In genomic region chr7:102284399-102284798, GRCh38 we compare ENCODE assay signal across 11 cellular contexts. TPM values are rescaled to one million over a fixed set of nuclear protein-coding genes. Genes with fewer than 3 reads are reported as not detected.
DNase-seq lines count a peak whose midpoint lies in the region; ATAC-seq and TF ChIP-seq lines count a peak whose summit lies in the region.
"Had no signal": no experiment of that assay in that cellular context is flagged by ENCODE, and none has a peak within 500 bp of the region (broad histone marks: within the 10 kb centered on the region; RNA-seq: fewer than 3 reads in every experiment).

No MANE protein-coding gene starts in this region.

- H3K9me3 Mint-ChIP-seq in activated T-helper 1 cell treated with anti-CD3 and anti-CD28 coated beads, Interleukin-12 subunit alpha, Interleukin-12 subunit beta, Interleukin-2, Interleukin-4 antibody, amounts not matched to agents 30 ng/mL and 10 ng/mL and 1 ng/mL, durations not matched to agents 14 hours and 24 hours and 36 hours, result no peaks in the 10 kb centered on the region
- no peaks in the 10 kb centered on the region for H3K9me3 Mint-ChIP-seq in neural crest cell

- no peak for TF ChIP-seq EP300 in gastroesophageal sphincter (IDR thresholded peaks at IDR 0.05)

- H3K27me3 ChIP-seq in gastroesophageal sphincter, result no peaks in the 10 kb centered on the region
- H3K27me3 ChIP-seq: brain microvascular endothelial cell, heart right ventricle had no signal

- H3K4me1 ChIP-seq in gastroesophageal sphincter, result peaks cover 0 to 43% (median 12%) of the 10 kb centered on the region in 3 donors

- H3K36me3 Mint-ChIP-seq in activated T-helper 1 cell treated with anti-CD3 and anti-CD28 coated beads, Interleukin-12 subunit alpha, Interleukin-12 subunit beta, Interleukin-2, Interleukin-4 antibody, amounts not matched to agents 30 ng/mL and 10 ng/mL and 1 ng/mL, durations not matched to agents 14 hours and 24 hours and 36 hours (ENCODE audit: low read depth), result no peaks in the 10 kb centered on the region
- no peaks in the 10 kb centered on the region for H3K36me3 Mint-ChIP-seq in neural crest cell (ENCODE audit: low read depth)

- H3K27ac Mint-ChIP-seq in activated T-helper 1 cell treated with anti-CD3 and anti-CD28 coated beads, Interleukin-12 subunit alpha, Interleukin-12 subunit beta, Interleukin-2, Interleukin-4 antibody, amounts not matched to agents 30 ng/mL and 10 ng/mL and 1 ng/mL, durations not matched to agents 14 hours and 24 hours and 36 hours, result no peak overlapping the region
- no peak overlapping the region for H3K27ac Mint-ChIP-seq in neural crest cell (ENCODE audit: unreplicated experiment)

- no peak for TF ChIP-seq CTCF in neural crest cell (conservative IDR thresholded peaks at IDR 0.05)
- TF ChIP-seq CTCF in gastroesophageal sphincter (IDR thresholded peaks at IDR 0.05), result no peak

- H3K4me3 ChIP-seq in gastroesophageal sphincter, result no peak overlapping the region

- H3K36me3 ChIP-seq in gastroesophageal sphincter, result no peaks in the 10 kb centered on the region
- H3K36me3 ChIP-seq: brain microvascular endothelial cell, heart right ventricle, left lung had no signal

- no peak for TF ChIP-seq POLR2A in gastroesophageal sphincter (IDR thresholded peaks at IDR 0.05)

- intact Hi-C loops in activated T-helper 1 cell treated with anti-CD3 and anti-CD28 coated beads, Interleukin-12 subunit alpha, Interleukin-12 subunit beta, Interleukin-2, Interleukin-4 antibody, amounts not matched to agents 30 ng/mL and 10 ng/mL and 1 ng/mL, durations not matched to agents 14 hours and 24 hours and 36 hours (cut with micrococcal nuclease), result no loop called here

- H3K9me3 ChIP-seq in gastroesophageal sphincter, result no peaks in the 10 kb centered on the region
- H3K9me3 ChIP-seq: heart right ventricle, left lung had no signal

- ATAC-seq in HG03442 (IDR thresholded peaks at IDR 0.05; ENCODE audit: unreplicated experiment), result no peak
- ATAC-seq in gastroesophageal sphincter, result no peak

- H3K4me1 Mint-ChIP-seq in activated T-helper 1 cell treated with anti-CD3 and anti-CD28 coated beads, Interleukin-12 subunit alpha, Interleukin-12 subunit beta, Interleukin-2, Interleukin-4 antibody, amounts not matched to agents 30 ng/mL and 10 ng/mL and 1 ng/mL, durations not matched to agents 14 hours and 24 hours and 36 hours (ENCODE audit: low read depth), result peaks cover 20% of the 10 kb centered on the region
- peaks cover 23% of the 10 kb centered on the region for H3K4me1 Mint-ChIP-seq in neural crest cell

- peaks cover 27% of the 10 kb centered on the region for H3K27me3 Mint-ChIP-seq in activated T-helper 1 cell treated with anti-CD3 and anti-CD28 coated beads, Interleukin-12 subunit alpha, Interleukin-12 subunit beta, Interleukin-2, Interleukin-4 antibody, amounts not matched to agents 30 ng/mL and 10 ng/mL and 1 ng/mL, durations not matched to agents 14 hours and 24 hours and 36 hours (ENCODE audit: insufficient read depth)
- no peaks in the 10 kb centered on the region for H3K27me3 Mint-ChIP-seq in neural crest cell (ENCODE audit: low read depth)

- H3K4me3 Mint-ChIP-seq in activated T-helper 1 cell treated with anti-CD3 and anti-CD28 coated beads, Interleukin-12 subunit alpha, Interleukin-12 subunit beta, Interleukin-2, Interleukin-4 antibody, amounts not matched to agents 30 ng/mL and 10 ng/mL and 1 ng/mL, durations not matched to agents 14 hours and 24 hours and 36 hours, result peak overlapping the region; percentile 70
- H3K4me3 Mint-ChIP-seq in neural crest cell, result peak overlapping the region; percentile 80

- DNase-seq in DMS53 (lab: John Stamatoyannopoulos, UW), result peak; percentile 81
- peak; percentile 57 for DNase-seq in M059J (ENCODE audit: low read depth)
- DNase-seq in activated T-helper 1 cell treated with anti-CD3 and anti-CD28 coated beads, Interleukin-12 subunit alpha, Interleukin-12 subunit beta, Interleukin-2, Interleukin-4 antibody, amounts not matched to agents 30 ng/mL and 10 ng/mL and 1 ng/mL, durations not matched to agents 14 hours and 24 hours and 36 hours (ENCODE audit: low spot score), result no peak
- no peak for DNase-seq in neural crest cell (ENCODE audit: low read depth, low spot score)
- DNase-seq in superior temporal gyrus (ENCODE audit: extremely low spot score), result no peak
- DNase-seq: brain microvascular endothelial cell, NCI-H1417 treated with DMSO at 0.1 percent for 48 hours had no signal

- 71 to 91% methylated on average over 6 to 8 of the region's 12 CpGs for WGBS in gastroesophageal sphincter (ENCODE audit: low coverage in 1 of 2), 2 donors

- no peak overlapping the region for H3K27ac ChIP-seq in gastroesophageal sphincter
- H3K27ac ChIP-seq: brain microvascular endothelial cell had no signal

RNA-seq across cellular contexts. Expression of gene SH2B2, which starts 2.3 kb away (rescaled TPM):
- 0.44 and 5.1 TPM in 2 replicates for total RNA-seq in M059J (2014; rRNA removed; shearing (Covaris generic))
- total RNA-seq in activated T-helper 1 cell treated with anti-CD3 and anti-CD28 coated beads, Interleukin-12 subunit alpha, Interleukin-12 subunit beta, Interleukin-2, Interleukin-4 antibody, amounts not matched to agents 30 ng/mL and 10 ng/mL and 1 ng/mL, durations not matched to agents 14 hours and 24 hours and 36 hours, result 2.1 and 2.6 TPM in 2 replicates
- 13.3 and 16.4 TPM in 2 replicates for total RNA-seq in neural crest cell
- total RNA-seq in gastroesophageal sphincter, result 1 to 10 TPM; 2.8 to 8.0 (median 3.8) TPM

Comparison
In these comparisons a context has a peak if more than half of its experiments do, and no peak if none do; other contexts are left out.
1. DNase-seq: peak in DMS53 (single experiment) and M059J (single experiment); none in activated T-helper 1 cell treated with anti-CD3 and anti-CD28 coated beads, Interleukin-12 subunit alpha, Interleukin-12 subunit beta, Interleukin-2, Interleukin-4 antibody, amounts not matched to agents 30 ng/mL and 10 ng/mL and 1 ng/mL, durations not matched to agents 14 hours and 24 hours and 36 hours (single experiment), neural crest cell (single experiment) and superior temporal gyrus (single experiment).